2 cellular contexts compared by ENCODE assay signal in the genomic region with DNA sequence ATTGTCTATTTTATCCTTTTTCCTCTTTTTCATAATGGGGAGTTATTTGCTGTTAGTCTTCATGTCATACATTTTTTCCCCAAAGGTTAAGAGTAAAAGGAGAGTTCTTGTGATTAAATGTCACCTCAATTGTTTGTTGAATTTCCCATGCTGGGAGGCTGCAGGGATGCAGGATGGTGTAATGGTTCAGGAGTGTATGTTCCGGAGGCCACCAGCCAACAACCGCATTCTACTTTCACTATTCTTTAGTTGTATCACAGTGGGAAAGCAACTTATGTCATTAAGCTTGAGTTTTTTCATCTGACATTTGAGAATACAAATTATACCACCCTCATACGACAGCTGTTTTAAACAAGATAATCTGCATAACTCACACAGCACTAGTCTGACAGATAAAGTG.
TF ChIP-seq lines count a peak whose summit lies in the region.

No MANE protein-coding gene starts in this region.

TF ChIP-seq in A549, 52 proteins besides CTCF, POLR2A, EP300 and RAD21:
- TF ChIP-seq, protein P1, sequence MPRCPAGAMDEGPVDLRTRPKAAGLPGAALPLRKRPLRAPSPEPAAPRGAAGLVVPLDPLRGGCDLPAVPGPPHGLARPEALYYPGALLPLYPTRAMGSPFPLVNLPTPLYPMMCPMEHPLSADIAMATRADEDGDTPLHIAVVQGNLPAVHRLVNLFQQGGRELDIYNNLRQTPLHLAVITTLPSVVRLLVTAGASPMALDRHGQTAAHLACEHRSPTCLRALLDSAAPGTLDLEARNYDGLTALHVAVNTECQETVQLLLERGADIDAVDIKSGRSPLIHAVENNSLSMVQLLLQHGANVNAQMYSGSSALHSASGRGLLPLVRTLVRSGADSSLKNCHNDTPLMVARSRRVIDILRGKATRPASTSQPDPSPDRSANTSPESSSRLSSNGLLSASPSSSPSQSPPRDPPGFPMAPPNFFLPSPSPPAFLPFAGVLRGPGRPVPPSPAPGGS (IDR thresholded peaks at IDR 0.05), result no peak
- TF ChIP-seq EHMT2 (IDR thresholded peaks at IDR 0.05; ENCODE audit: low read depth), result no peak
- TF ChIP-seq, protein P2, sequence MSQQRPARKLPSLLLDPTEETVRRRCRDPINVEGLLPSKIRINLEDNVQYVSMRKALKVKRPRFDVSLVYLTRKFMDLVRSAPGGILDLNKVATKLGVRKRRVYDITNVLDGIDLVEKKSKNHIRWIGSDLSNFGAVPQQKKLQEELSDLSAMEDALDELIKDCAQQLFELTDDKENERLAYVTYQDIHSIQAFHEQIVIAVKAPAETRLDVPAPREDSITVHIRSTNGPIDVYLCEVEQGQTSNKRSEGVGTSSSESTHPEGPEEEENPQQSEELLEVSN (IDR thresholded peaks at IDR 0.05; ENCODE audit: borderline replicate concordance, low read depth), result no peak
- no peak for TF ChIP-seq HEYL (CRISPR knock-in tag; IDR thresholded peaks at IDR 0.05)
- TF ChIP-seq, protein P3, sequence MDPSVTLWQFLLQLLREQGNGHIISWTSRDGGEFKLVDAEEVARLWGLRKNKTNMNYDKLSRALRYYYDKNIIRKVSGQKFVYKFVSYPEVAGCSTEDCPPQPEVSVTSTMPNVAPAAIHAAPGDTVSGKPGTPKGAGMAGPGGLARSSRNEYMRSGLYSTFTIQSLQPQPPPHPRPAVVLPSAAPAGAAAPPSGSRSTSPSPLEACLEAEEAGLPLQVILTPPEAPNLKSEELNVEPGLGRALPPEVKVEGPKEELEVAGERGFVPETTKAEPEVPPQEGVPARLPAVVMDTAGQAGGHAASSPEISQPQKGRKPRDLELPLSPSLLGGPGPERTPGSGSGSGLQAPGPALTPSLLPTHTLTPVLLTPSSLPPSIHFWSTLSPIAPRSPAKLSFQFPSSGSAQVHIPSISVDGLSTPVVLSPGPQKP (IDR thresholded peaks at IDR 0.05; ENCODE audit: low read depth, low read length), result no peak
- TF ChIP-seq FOSB (CRISPR knock-in tag; IDR thresholded peaks at IDR 0.05), result no peak
- no peak for TF ChIP-seq POLR2AphosphoS2 (conservative IDR thresholded peaks at IDR 0.05; ENCODE audit: low read length)
TF ChIP-seq in A549: peak in this region for 0.

TF ChIP-seq in IMR-90, 13 proteins besides CTCF, POLR2A, EP300 and RAD21:
- TF ChIP-seq MAFK (IDR thresholded peaks at IDR 0.05; ENCODE audit: low read depth, low read length) (no peak), SMC3 (IDR thresholded peaks at IDR 0.05; ENCODE audit: low read depth, low read length) (no peak), MXI1 (IDR thresholded peaks at IDR 0.05; ENCODE audit: borderline replicate concordance, low read depth, low read length) (no peak), MAZ (IDR thresholded peaks at IDR 0.05; ENCODE audit: borderline replicate concordance, low read depth, low read length) (no peak)
- TF ChIP-seq, protein P4, sequence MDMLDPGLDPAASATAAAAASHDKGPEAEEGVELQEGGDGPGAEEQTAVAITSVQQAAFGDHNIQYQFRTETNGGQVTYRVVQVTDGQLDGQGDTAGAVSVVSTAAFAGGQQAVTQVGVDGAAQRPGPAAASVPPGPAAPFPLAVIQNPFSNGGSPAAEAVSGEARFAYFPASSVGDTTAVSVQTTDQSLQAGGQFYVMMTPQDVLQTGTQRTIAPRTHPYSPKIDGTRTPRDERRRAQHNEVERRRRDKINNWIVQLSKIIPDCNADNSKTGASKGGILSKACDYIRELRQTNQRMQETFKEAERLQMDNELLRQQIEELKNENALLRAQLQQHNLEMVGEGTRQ (IDR thresholded peaks at IDR 0.05; ENCODE audit: low read depth, low read length), result no peak
